In the genomic region with DNA sequence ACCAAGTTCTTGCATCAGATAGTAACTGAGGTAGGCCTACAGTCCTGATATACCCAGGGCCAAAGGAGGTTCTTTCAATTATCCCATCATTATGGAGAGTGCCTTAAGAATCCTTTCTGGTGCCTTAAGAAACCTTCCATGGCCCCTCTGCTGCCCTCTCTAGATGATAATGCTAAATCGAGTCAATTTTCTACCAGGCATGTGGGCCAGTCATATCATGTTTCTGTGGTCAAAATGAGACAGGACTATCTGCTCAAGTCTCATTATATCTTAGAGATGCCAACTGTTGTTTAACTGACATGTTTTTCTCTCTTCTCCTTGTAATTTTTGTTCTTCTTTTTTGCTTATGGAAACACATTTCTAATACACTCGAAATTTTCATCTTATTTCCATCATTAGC, we compare ENCODE assay signal across 18 cellular contexts.
"Had no signal": no experiment of that assay in that cellular context is flagged by ENCODE, and none has a peak within 500 bp of the region (broad histone marks: within the 10 kb centered on the region; RNA-seq: fewer than 3 reads in every experiment).

No MANE protein-coding gene starts in this region.

- DNase-seq: activated gamma-delta T cell treated with Interleukin-2 at 50 U/mL for 16 hours; activated T-cell treated with anti-CD3 and anti-CD28 coated beads, Interleukin-2, amount 50 U/mL, for 1 hour; effector memory CD4-positive, alpha-beta T cell; foreskin keratinocyte; hypothalamus; left ventricle myocardium inferior; natural killer cell; sigmoid colon; stimulated activated CD4-positive, alpha-beta T cell treated with anti-CD3 and anti-CD28 coated beads, Interleukin-2, amount 100 ng/mL, for 48 hours; stimulated activated naive CD4-positive, alpha-beta T cell; T-helper 9 cell; upper lobe of left lung had no signal

- H3K27ac Mint-ChIP-seq: activated naive CD8-positive, alpha-beta T cell; natural killer cell; WTC11 had no signal

- H3K27me3 ChIP-seq: sigmoid colon, upper lobe of left lung had no signal

- ATAC-seq: foreskin keratinocyte, natural killer cell, WTC11 had no signal

- H3K36me3 ChIP-seq: left ventricle myocardium inferior, sigmoid colon, thoracic aorta, upper lobe of left lung had no signal

- H3K9me3 Mint-ChIP-seq: WTC11 had no signal

- H3K4me3 Mint-ChIP-seq: activated naive CD8-positive, alpha-beta T cell; central memory CD8-positive, alpha-beta T cell; natural killer cell; WTC11 had no signal

- H3K4me3 ChIP-seq: left ventricle myocardium inferior, sigmoid colon, thoracic aorta, upper lobe of left lung had no signal

- FAIRE-seq: astrocyte, colon had no signal

- H3K4me1 Mint-ChIP-seq: central memory CD8-positive, alpha-beta T cell; natural killer cell had no signal

- H3K27me3 Mint-ChIP-seq: activated naive CD8-positive, alpha-beta T cell; central memory CD8-positive, alpha-beta T cell had no signal

- H3K36me3 Mint-ChIP-seq: activated naive CD8-positive, alpha-beta T cell; natural killer cell; WTC11 had no signal
